In genomic region chr19:44499962-44500949, GRCh38 we compare ENCODE assay signal across 8 cellular contexts. TPM values are rescaled to one million over a fixed set of nuclear protein-coding genes. Genes with fewer than 3 reads are reported as not detected.
DNase-seq lines count a peak whose midpoint lies in the region; ATAC-seq, FAIRE-seq and TF ChIP-seq lines count a peak whose summit lies in the region.

Gene ZNF180 (minus strand): TSS chr19:44500522. CDS start chr19:44497334, 3,188 bp downstream.

- H3K4me3 ChIP-seq in heart right ventricle = peak within 1 kb of the TSS; percentile 51 to 98 (median 84)
- peak within 1 kb of the TSS; percentile 95 for H3K4me3 ChIP-seq in upper lobe of right lung

- H3K27ac ChIP-seq in heart right ventricle (peak within 1 kb of the TSS; percentile 77 to 97 (median 90)), upper lobe of right lung (peak within 1 kb of the TSS; percentile 93)

- peaks cover 50% of the 10 kb centered on the region for H3K36me3 Mint-ChIP-seq in T-cell

- H3K36me3 ChIP-seq in heart right ventricle (peaks cover 0 to 29% (median 22%) of the 10 kb centered on the region in 9 donors), upper lobe of right lung (peaks cover 19% of the 10 kb centered on the region)

- peaks cover 3 to 10% of the 10 kb centered on the region in 2 donors for H3K27me3 Mint-ChIP-seq in T-cell

- POLR2A ChIA-PET in T-cell (lab: Charles Lee) = interaction anchor here in 1 of 2 donors (0.7 kb wide), 1 partner anchor 24 kb away, joined by 3 read pairs; no protein-coding TSS in a partner anchor

- H3K4me1 Mint-ChIP-seq in T-cell = peaks cover 32 to 44% (median 41%) of the 10 kb centered on the region in 3 donors

- peak within 1 kb of the TSS; percentile 90 to 92 for H3K27ac Mint-ChIP-seq in T-cell

- CTCF ChIA-PET in T-cell (lab: Charles Lee) = interaction anchor here (0.6 to 1.1 kb wide), 4 partner anchors 15 to 565 kb away, joined by 3 to 7 read pairs (median 4); partner anchors contain the start of genes ZNF227 (in 1 of the 2) and ZNF45 (in 1 of the 2)

- DNase-seq in GM12892 (ENCODE audit: insufficient read length) (peak; percentile 94), NCI-H1436 (lab: John Stamatoyannopoulos, UW) (peak; percentile 97), T-cell (peak; percentile 87 to 96 (median 94)), amniotic epithelial cell (ENCODE audit: low read depth) (peak; percentile 87), heart right ventricle (peak; percentile 96), posterior vena cava (ENCODE audit: low spot score) (peak; percentile 98), upper lobe of right lung (peak; percentile 97)

- H3K9me3 Mint-ChIP-seq in T-cell = peaks cover 21 to 45% (median 24%) of the 10 kb centered on the region in 3 donors

- TF ChIP-seq CTCF in heart right ventricle (IDR thresholded peaks at IDR 0.05) (peak; percentile 16 to 63 (median 56)), upper lobe of right lung (IDR thresholded peaks at IDR 0.05) (peak; percentile 47)

- H3K4me1 ChIP-seq in heart right ventricle (peaks cover 7 to 19% (median 15%) of the 10 kb centered on the region in 9 donors), upper lobe of right lung (peaks cover 12% of the 10 kb centered on the region)

- 0% methylated on average over 77 to 78 of the region's 78 CpGs for WGBS in heart right ventricle, 2 donors

- H3K27me3 ChIP-seq in heart right ventricle = peaks cover 0 to 7% (median 0%) of the 10 kb centered on the region in 7 donors
- no peaks in the 10 kb centered on the region for H3K27me3 ChIP-seq in upper lobe of right lung

- H3K4me3 Mint-ChIP-seq in T-cell = peak within 1 kb of the TSS; percentile 92 to 99 (median 95)

- peak; percentile 82 for TF ChIP-seq POLR2A in GM12892 (IDR thresholded peaks at IDR 0.05; ENCODE audit: low read depth, low read length)

- ATAC-seq in HG02798 (IDR thresholded peaks at IDR 0.05; ENCODE audit: poor library complexity, unreplicated experiment) (peak; percentile 92), T-cell (replicated peaks in 1 of 4) (peak; percentile 93 to 94 (median 93)), heart right ventricle (peak; percentile 96 to 99 (median 98)), upper lobe of right lung (peak; percentile 97)

- H3K9me3 ChIP-seq in heart right ventricle = peaks cover 0 to 42% (median 22%) of the 10 kb centered on the region in 11 donors
- H3K9me3 ChIP-seq in upper lobe of right lung = peaks cover 14% of the 10 kb centered on the region

- FAIRE-seq in GM12892 (lab: Jason Lieb, UNC) = peak; percentile 97

- intact Hi-C loops in heart right ventricle (cut with DNase I) = no loop called here
- intact Hi-C loops in posterior vena cava (cut with DNase I) = loop anchor here in 1 of 2 donors (5.0 kb wide), 1 partner anchor 333 kb away; the partner anchor contains the start of gene ZNF226
- intact Hi-C loops in upper lobe of right lung (cut with DNase I) = no loop called here

RNA-seq across cellular contexts. Expression of gene ZNF180, which starts in this region (rescaled TPM):
- 5.3 TPM for polyA plus RNA-seq in GM12892 (2012; ENCODE audit: missing spikeins)
- total RNA-seq in T-cell = 10 to 100 TPM in 3 of 5 donors, 1 to 10 TPM in 2; 7.0 to 20.1 (median 17.8) TPM
- 1 to 10 TPM; 3.2 to 6.7 (median 4.6) TPM for total RNA-seq in heart right ventricle
- 1 to 10 TPM; 1.7 to 4.5 TPM for polyA plus RNA-seq in heart right ventricle
- 1 to 10 TPM; 5.7 to 6.8 TPM for total RNA-seq in posterior vena cava
- 9.6 TPM for total RNA-seq in upper lobe of right lung

Comparison
In these comparisons a context has a peak if more than half of its experiments do, and no peak if none do; other contexts are left out.
1. Peak in every context shown above with its lines: DNase-seq, ATAC-seq, H3K4me3 ChIP-seq and H3K27ac ChIP-seq.